ENCODE assay signal across 2 cellular contexts in genomic region chr2:14321357-14321756, GRCh38.
TF ChIP-seq lines count a peak whose summit lies in the region.

No MANE protein-coding gene starts in this region.

TF ChIP-seq in IMR-90, 13 proteins besides CTCF, POLR2A, EP300 and RAD21:
- TF ChIP-seq ELK1 (IDR thresholded peaks at IDR 0.05; ENCODE audit: borderline replicate concordance, low read depth, low read length) (no peak), MAFK (IDR thresholded peaks at IDR 0.05; ENCODE audit: low read depth, low read length) (peak; percentile 78), CEBPB (IDR thresholded peaks at IDR 0.05; ENCODE audit: low read depth, low read length) (no peak), MAZ (IDR thresholded peaks at IDR 0.05; ENCODE audit: borderline replicate concordance, low read depth, low read length) (no peak), RCOR1 (IDR thresholded peaks at IDR 0.05; ENCODE audit: insufficient replicate concordance, low read length) (no peak), MXI1 (IDR thresholded peaks at IDR 0.05; ENCODE audit: borderline replicate concordance, low read depth, low read length) (no peak), RFX5 (IDR thresholded peaks at IDR 0.05; ENCODE audit: low read depth, low read length) (no peak), NFE2L2 (IDR thresholded peaks at IDR 0.05; ENCODE audit: low read depth, low read length) (peak; percentile 67)

TF ChIP-seq in H1, 55 proteins besides CTCF, POLR2A, EP300 and RAD21:
- TF ChIP-seq CREB1 (IDR thresholded peaks at IDR 0.05) (no peak), BACH1 (IDR thresholded peaks at IDR 0.05; ENCODE audit: low read length) (0 out of 2 replicates have a peak, but pooled peaks have one; percentile 20), MAFK (IDR thresholded peaks at IDR 0.05; ENCODE audit: low read depth, low read length) (peak; percentile 65)
